2 cellular contexts compared by ENCODE assay signal in genomic region chr19:10517760-10518443, GRCh38.
TF ChIP-seq lines count a peak whose summit lies in the region.

No MANE protein-coding gene starts in this region.

TF ChIP-seq in GM23338, 12 proteins besides CTCF, POLR2A, EP300 and RAD21 (continued from another document):
- no peak for TF ChIP-seq REST (IDR thresholded peaks at IDR 0.05; ENCODE audit: unreplicated experiment)
- no peak for TF ChIP-seq CREB1 (CRISPR knock-in tag; IDR thresholded peaks at IDR 0.05; ENCODE audit: low read depth)
- no peak for TF ChIP-seq EZH2 (IDR thresholded peaks at IDR 0.05; ENCODE audit: low read depth, unreplicated experiment)

TF ChIP-seq in SK-N-SH treated with all-trans-retinoic acid at 6 μM for 48 hours, 23 proteins besides CTCF, POLR2A, EP300 and RAD21 (continued from another document):
- TF ChIP-seq, protein P1, sequence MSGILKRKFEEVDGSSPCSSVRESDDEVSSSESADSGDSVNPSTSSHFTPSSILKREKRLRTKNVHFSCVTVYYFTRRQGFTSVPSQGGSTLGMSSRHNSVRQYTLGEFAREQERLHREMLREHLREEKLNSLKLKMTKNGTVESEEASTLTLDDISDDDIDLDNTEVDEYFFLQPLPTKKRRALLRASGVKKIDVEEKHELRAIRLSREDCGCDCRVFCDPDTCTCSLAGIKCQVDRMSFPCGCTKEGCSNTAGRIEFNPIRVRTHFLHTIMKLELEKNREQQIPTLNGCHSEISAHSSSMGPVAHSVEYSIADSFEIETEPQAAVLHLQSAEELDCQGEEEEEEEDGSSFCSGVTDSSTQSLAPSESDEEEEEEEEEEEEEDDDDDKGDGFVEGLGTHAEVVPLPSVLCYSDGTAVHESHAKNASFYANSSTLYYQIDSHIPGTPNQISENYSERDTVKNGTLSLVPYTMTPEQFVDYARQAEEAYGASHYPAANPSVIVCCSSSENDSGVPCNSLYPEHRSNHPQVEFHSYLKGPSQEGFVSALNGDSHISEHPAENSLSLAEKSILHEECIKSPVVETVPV (CRISPR knock-in tag; IDR thresholded peaks at IDR 0.05), result no peak
- TF ChIP-seq ZNF565 (CRISPR knock-in tag; conservative IDR thresholded peaks at IDR 0.05; ENCODE audit: low read depth) (no peak), GLIS3 (CRISPR knock-in tag; IDR thresholded peaks at IDR 0.05) (no peak), TCF4 (CRISPR knock-in tag; IDR thresholded peaks at IDR 0.05; ENCODE audit: borderline replicate concordance) (no peak), RARB (CRISPR knock-in tag; IDR thresholded peaks at IDR 0.05) (no peak), SNAI2 (CRISPR knock-in tag; IDR thresholded peaks at IDR 0.05) (no peak), PPARA (CRISPR knock-in tag; IDR thresholded peaks at IDR 0.05; ENCODE audit: borderline replicate concordance) (no peak), ZNF70 (CRISPR knock-in tag; IDR thresholded peaks at IDR 0.05) (no peak), OSR1 (CRISPR knock-in tag; IDR thresholded peaks at IDR 0.05) (no peak), TOX (CRISPR knock-in tag; IDR thresholded peaks at IDR 0.05; ENCODE audit: borderline replicate concordance) (no peak), ISL1 (CRISPR knock-in tag; IDR thresholded peaks at IDR 0.05) (no peak)
- TF ChIP-seq, protein P2, sequence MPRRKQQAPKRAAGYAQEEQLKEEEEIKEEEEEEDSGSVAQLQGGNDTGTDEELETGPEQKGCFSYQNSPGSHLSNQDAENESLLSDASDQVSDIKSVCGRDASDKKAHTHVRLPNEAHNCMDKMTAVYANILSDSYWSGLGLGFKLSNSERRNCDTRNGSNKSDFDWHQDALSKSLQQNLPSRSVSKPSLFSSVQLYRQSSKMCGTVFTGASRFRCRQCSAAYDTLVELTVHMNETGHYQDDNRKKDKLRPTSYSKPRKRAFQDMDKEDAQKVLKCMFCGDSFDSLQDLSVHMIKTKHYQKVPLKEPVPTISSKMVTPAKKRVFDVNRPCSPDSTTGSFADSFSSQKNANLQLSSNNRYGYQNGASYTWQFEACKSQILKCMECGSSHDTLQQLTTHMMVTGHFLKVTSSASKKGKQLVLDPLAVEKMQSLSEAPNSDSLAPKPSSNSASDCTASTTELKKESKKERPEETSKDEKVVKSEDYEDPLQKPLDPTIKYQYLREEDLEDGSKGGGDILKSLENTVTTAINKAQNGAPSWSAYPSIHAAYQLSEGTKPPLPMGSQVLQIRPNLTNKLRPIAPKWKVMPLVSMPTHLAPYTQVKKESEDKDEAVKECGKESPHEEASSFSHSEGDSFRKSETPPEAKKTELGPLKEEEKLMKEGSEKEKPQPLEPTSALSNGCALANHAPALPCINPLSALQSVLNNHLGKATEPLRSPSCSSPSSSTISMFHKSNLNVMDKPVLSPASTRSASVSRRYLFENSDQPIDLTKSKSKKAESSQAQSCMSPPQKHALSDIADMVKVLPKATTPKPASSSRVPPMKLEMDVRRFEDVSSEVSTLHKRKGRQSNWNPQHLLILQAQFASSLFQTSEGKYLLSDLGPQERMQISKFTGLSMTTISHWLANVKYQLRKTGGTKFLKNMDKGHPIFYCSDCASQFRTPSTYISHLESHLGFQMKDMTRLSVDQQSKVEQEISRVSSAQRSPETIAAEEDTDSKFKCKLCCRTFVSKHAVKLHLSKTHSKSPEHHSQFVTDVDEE (CRISPR knock-in tag; IDR thresholded peaks at IDR 0.05), result no peak
